In genomic region chr5:141100243-141100805, GRCh38 we compare ENCODE assay signal across 8 cellular contexts. TPM values are rescaled to one million over a fixed set of nuclear protein-coding genes. Genes with fewer than 3 reads are reported as not detected.
DNase-seq lines count a peak whose midpoint lies in the region; ATAC-seq and TF ChIP-seq lines count a peak whose summit lies in the region.
"Had no signal": no experiment of that assay in that cellular context is flagged by ENCODE, and none has a peak within 500 bp of the region (broad histone marks: within the 10 kb centered on the region; RNA-seq: fewer than 3 reads in every experiment).

TSS of gene PCDHB3 (plus strand) at chr5:141100473. CDS start at chr5:141100650, 177 bp downstream.

- H3K27ac ChIP-seq in GM23248 (no peak within 1 kb of the TSS), endodermal cell (ENCODE audit: low read depth, low read length) (no peak within 1 kb of the TSS)

- 15 to 23% methylated on average over 19 of the region's 19 CpGs for WGBS in GM23248 (ENCODE audit: low coverage in 1 of 2, low lambda C conversion rate in 2 of 2, missing lambda C conversion rate in 2 of 2), 2 experiments
- WGBS in endodermal cell (ENCODE audit: insufficient coverage in 1 of 2, insufficient read length in 1 of 2), 2 experiments: 85 to 87% methylated on average over 16 to 19 of the region's 19 CpGs

- H3K4me1 ChIP-seq in GM23248 (ENCODE audit: insufficient read depth) (no peaks in the 10 kb centered on the region), endodermal cell (ENCODE audit: control insufficient read depth, insufficient read depth, low read length) (no peaks in the 10 kb centered on the region)

- H3K9me3 ChIP-seq in GM23248 (ENCODE audit: low read depth) (no peaks in the 10 kb centered on the region), endodermal cell (ENCODE audit: control insufficient read depth, low read length) (peaks cover 41% of the 10 kb centered on the region)

- ATAC-seq in GM18498 (IDR thresholded peaks at IDR 0.05; ENCODE audit: unreplicated experiment): no peak
- ATAC-seq in activated T-helper 17 cell treated with anti-CD3 and anti-CD28 coated beads, Interleukin-2, amount 50 U/mL, for 72 hours (replicated peaks): no peak
- no peak for ATAC-seq in HG03108 (IDR thresholded peaks at IDR 0.05; ENCODE audit: unreplicated experiment)

- no peak within 1 kb of the TSS for H3K4me2 ChIP-seq in GM23248 (ENCODE audit: unreplicated experiment)

- TF ChIP-seq CTCF in endodermal cell (conservative IDR thresholded peaks at IDR 0.05): peak; percentile 88

- DNase-seq in GM23248 (peak; percentile 79), NCI-H69 (lab: John Stamatoyannopoulos, UW) (peak; percentile 81), endodermal cell (peak; percentile 88), occipital lobe (lab: John Stamatoyannopoulos, UW) (no peak)

- H3K4me3 Mint-ChIP-seq in endodermal cell: peak within 1 kb of the TSS; percentile 75
- no peak within 1 kb of the TSS for H3K4me3 Mint-ChIP-seq in activated T-helper 17 cell treated with anti-CD3 and anti-CD28 coated beads, Interleukin-2, amount 50 U/mL, for 72 hours

- H3K9ac ChIP-seq in GM23248: no peak within 1 kb of the TSS
- no peak within 1 kb of the TSS for H3K9ac ChIP-seq in endodermal cell (ENCODE audit: extremely low read depth, low read length, poor library complexity, severe bottlenecking)

- H3K9me2 ChIP-seq in GM23248 (ENCODE audit: insufficient read depth): no peaks in the 10 kb centered on the region

- H4K20me1 ChIP-seq in GM23248 (ENCODE audit: insufficient read depth): no peaks in the 10 kb centered on the region

- H3K79me2 ChIP-seq in GM23248 (ENCODE audit: insufficient read depth): no peaks in the 10 kb centered on the region

- H3K36me3 ChIP-seq in GM23248 (ENCODE audit: low read depth): no peaks in the 10 kb centered on the region
- H3K36me3 ChIP-seq in endodermal cell (ENCODE audit: control insufficient read depth, insufficient read depth, low read length): peaks cover 15% of the 10 kb centered on the region

- H3K4me3 ChIP-seq in GM23248 (no peak within 1 kb of the TSS), endodermal cell (ENCODE audit: low read length) (no peak within 1 kb of the TSS)

- in situ Hi-C loops in GM23248 (cut with MboI): no loop called here

- H3K27me3 ChIP-seq in GM23248 (replicated peaks; ENCODE audit: insufficient read depth): no peaks in the 10 kb centered on the region
- no peaks in the 10 kb centered on the region for H3K27me3 ChIP-seq in endodermal cell (ENCODE audit: control insufficient read depth, insufficient read depth, low read length, poor library complexity, severe bottlenecking)

- no peak within 1 kb of the TSS for H2AFZ ChIP-seq in GM23248

- H3K27me3 Mint-ChIP-seq in endodermal cell (ENCODE audit: insufficient read depth): peaks cover 2% of the 10 kb centered on the region
- peaks cover 15% of the 10 kb centered on the region for H3K27me3 Mint-ChIP-seq in activated T-helper 17 cell treated with anti-CD3 and anti-CD28 coated beads, Interleukin-2, amount 50 U/mL, for 72 hours

- no peaks in the 10 kb centered on the region for H3F3A ChIP-seq in GM23248 (ENCODE audit: insufficient read depth)

- H3K9me3 Mint-ChIP-seq in endodermal cell: peaks cover 33% of the 10 kb centered on the region
- H3K9me3 Mint-ChIP-seq in activated T-helper 17 cell treated with anti-CD3 and anti-CD28 coated beads, Interleukin-2, amount 50 U/mL, for 72 hours: peaks cover 4% of the 10 kb centered on the region

- peaks cover 50% of the 10 kb centered on the region for H3K36me3 Mint-ChIP-seq in endodermal cell (ENCODE audit: low read depth)
- H3K36me3 Mint-ChIP-seq in activated T-helper 17 cell treated with anti-CD3 and anti-CD28 coated beads, Interleukin-2, amount 50 U/mL, for 72 hours (ENCODE audit: low read depth): no peaks in the 10 kb centered on the region

- peaks cover 2% of the 10 kb centered on the region for H3K4me1 Mint-ChIP-seq in endodermal cell
- peaks cover 4% of the 10 kb centered on the region for H3K4me1 Mint-ChIP-seq in activated T-helper 17 cell treated with anti-CD3 and anti-CD28 coated beads, Interleukin-2, amount 50 U/mL, for 72 hours

- peak within 1 kb of the TSS; percentile 96 for H3K27ac Mint-ChIP-seq in endodermal cell
- no peak within 1 kb of the TSS for H3K27ac Mint-ChIP-seq in activated T-helper 17 cell treated with anti-CD3 and anti-CD28 coated beads, Interleukin-2, amount 50 U/mL, for 72 hours

RNA-seq across cellular contexts. Expression of gene PCDHB3, which starts in this region (rescaled TPM):
- 0.76 and 1.1 TPM in 2 replicates for total RNA-seq in GM23248 (2014; rRNA removed; shearing (Covaris generic))
- 0.23 and 0.24 TPM in 2 replicates for polyA plus RNA-seq in GM23248 (2016; fragmentation: Nextera tagmentation; extraction: Ambion mirVana)
- total RNA-seq in endodermal cell (10 to 100 TPM in 1 of 2 donors, 1 to 10 TPM in 1; 4.3 to 17.7 TPM), occipital lobe (10.3 TPM)
- 2.6 TPM for polyA plus RNA-seq in endodermal cell (2013, experiment 1 of 2)
- polyA plus RNA-seq in endodermal cell (2013, experiment 2 of 2): 2.9 TPM
- total RNA-seq in activated T-helper 17 cell treated with anti-CD3 and anti-CD28 coated beads, Interleukin-2, amount 50 U/mL, for 72 hours: under 1 TPM in 1 of 2 donors, not detected in 1; 0.08 TPM
- total RNA-seq: T-helper 1 cell treated with Interleukin-12 subunit alpha and Interleukin-12 subunit beta and Interleukin-4 antibody, amounts not matched to agents 30 ng/mL and 1 ng/mL, for 36 hours had no signal
